In genomic region chr12:118183711-118184110, GRCh38 we compare ENCODE assay signal across 14 cellular contexts. TPM values are rescaled to one million over a fixed set of nuclear protein-coding genes. Genes with fewer than 3 reads are reported as not detected.
A peak's percentile ranks its signal among the peaks of the same experiment; 100 is the strongest.
DNase-seq lines count a peak whose midpoint lies in the region; ATAC-seq, FAIRE-seq and TF ChIP-seq lines count a peak whose summit lies in the region.
"Had no signal": no experiment of that assay in that cellular context is flagged by ENCODE, and none has a peak within 500 bp of the region (broad histone marks: within the 10 kb centered on the region; RNA-seq: fewer than 3 reads in every experiment).

No MANE protein-coding gene starts in this region.

- intact Hi-C loops in K562 (cut with micrococcal nuclease): loop anchor here (5.0 to 10.0 kb wide), 2 partner anchors 61 to 309 kb away; no protein-coding TSS in a partner anchor

- H3K4me3 ChIP-seq in AG10803 (ENCODE audit: low read length) (no peak overlapping the region), GM23248 (no peak overlapping the region), K562 (no peak overlapping the region)

- TF ChIP-seq POLR2A in K562 (conservative IDR thresholded peaks at IDR 0.05): no peak

- H3K4me1 ChIP-seq in GM23248 (ENCODE audit: insufficient read depth): peaks cover 32% of the 10 kb centered on the region
- peaks cover 0 to 12% of the 10 kb centered on the region in 2 experiments; a peak in 3 of 5 replicates for H3K4me1 ChIP-seq in K562 (replicated peaks in 1 of 2; ENCODE audit: control insufficient read depth in 2 of 2, insufficient read depth in 2 of 2, low read length in 2 of 2)

- POLR2A ChIA-PET in K562 (lab: Yijun Ruan, JAX): interaction anchor here (1.0 to 2.7 kb wide), 5 partner anchors 15 to 192 kb away, joined by 3 to 14 read pairs (median 5); partner anchors contain the start of gene SUDS3

- no peaks in the 10 kb centered on the region for H3K9me2 ChIP-seq in GM23248 (ENCODE audit: insufficient read depth)

- H2AFZ ChIP-seq in GM23248: no peak overlapping the region
- H2AFZ ChIP-seq in K562 (ENCODE audit: low read depth, low read length): no peak overlapping the region

- no peak for TF ChIP-seq EP300 in K562 (IDR thresholded peaks at IDR 0.05; ENCODE audit: low read length)

- H4K20me1 ChIP-seq in GM23248 (ENCODE audit: insufficient read depth): no peaks in the 10 kb centered on the region
- no peaks in the 10 kb centered on the region for H4K20me1 ChIP-seq in K562 (replicated peaks; ENCODE audit: control insufficient read depth, insufficient read depth, low read length)

- no peak for FAIRE-seq in K562 (lab: Jason Lieb, UNC)

- H3K4me2 ChIP-seq in GM23248 (ENCODE audit: unreplicated experiment) (no peak overlapping the region), K562 (ENCODE audit: insufficient read depth, low read length) (no peak overlapping the region)

- H3K27ac ChIP-seq in GM23248 (no peak overlapping the region), K562 (ENCODE audit: extremely low read depth, low read depth, low read length) (no peak overlapping the region)

- TF ChIP-seq CTCF in AG10803 (conservative IDR thresholded peaks at IDR 0.05; ENCODE audit: low read length): no peak
- no peak for TF ChIP-seq CTCF in K562 (IDR thresholded peaks at IDR 0.05 in 2 of 3, conservative IDR thresholded peaks at IDR 0.05 in 1 of 3; ENCODE audit: insufficient read depth in 2 of 3, low read depth in 1 of 3, low read length in 3 of 3)

- CTCF ChIA-PET in K562 (lab: Yijun Ruan, JAX; ENCODE audit: low intra/inter-chr PET ratio): interaction anchor here (3.5 kb wide), 1 partner anchor 193 kb away, joined by 62 read pairs; the partner anchor contains the start of gene SUDS3

- H3K27me3 ChIP-seq in GM23248 (replicated peaks; ENCODE audit: insufficient read depth) (no peaks in the 10 kb centered on the region), K562 (ENCODE audit: control insufficient read depth in 2 of 2, insufficient read depth in 2 of 2, low read length in 2 of 2) (no peaks in the 10 kb centered on the region)

- no peaks in the 10 kb centered on the region for H3K9me3 ChIP-seq in GM23248 (ENCODE audit: low read depth)
- no peaks in the 10 kb centered on the region for H3K9me3 ChIP-seq in K562 (replicated peaks; ENCODE audit: control insufficient read depth, insufficient read depth, low read depth, low read length)

- no TSS peak for BruUV-seq in K562 (replicated peaks; lab: Mats Ljungman, UMichigan)

- ATAC-seq in K562: no peak
- no peak for ATAC-seq in HG02588 (IDR thresholded peaks at IDR 0.05; ENCODE audit: unreplicated experiment)
- ATAC-seq: activated CD4-positive, CD25-positive, alpha-beta regulatory T cell treated with anti-CD3 and anti-CD28 coated beads, Interleukin-2, amount 50 U/mL, for 24 hours had no signal

- DNase-seq in AG10803 (ENCODE audit: low read depth) (peak; percentile 16), GM23248 (peak; percentile 36), K562 (ENCODE audit: extremely low read depth in 1 of 4, low spot score in 3 of 4) (no peak), lung microvascular endothelial cell (ENCODE audit: low read depth in 2 of 2) (peak; percentile 43 to 82), iPS-NIHi7 (ENCODE audit: extremely low spot score) (no peak), OCI-M2 (lab: John Stamatoyannopoulos, UW; ENCODE audit: unreplicated experiment) (no peak)
- DNase-seq in stimulated activated naive CD4-positive, alpha-beta T cell treated with Interleukin-2 at 50 U/mL for 16 hours (lab: John Stamatoyannopoulos, UW): no peak
- DNase-seq: activated naive CD4-positive, alpha-beta T cell; AML-193; anterior cingulate cortex; glutamatergic neuron; NCI-H82 had no signal

- in situ Hi-C loops in GM23248 (cut with MboI) (no loop called here), K562 (cut with MboI) (loop anchor here (25.0 kb wide), 1 partner anchor 179 kb away; the partner anchor contains the start of gene TAOK3)

- no peak for TF ChIP-seq RAD21 in K562 (CRISPR knock-in tag; conservative IDR thresholded peaks at IDR 0.05 in 1 of 2, IDR thresholded peaks at IDR 0.05 in 1 of 2)

- H3K36me3 ChIP-seq in GM23248 (ENCODE audit: low read depth) (no peaks in the 10 kb centered on the region), K562 (ENCODE audit: control insufficient read depth, insufficient read depth, low read length) (peaks cover 38% of the 10 kb centered on the region; the same call in 2 of the 3 replicates)

- peaks cover 56% of the 10 kb centered on the region for H3K79me2 ChIP-seq in GM23248 (ENCODE audit: insufficient read depth)
- no peaks in the 10 kb centered on the region for H3K79me2 ChIP-seq in K562 (ENCODE audit: control insufficient read depth, insufficient read depth, low read length)

- peaks cover 14% of the 10 kb centered on the region for H3F3A ChIP-seq in GM23248 (ENCODE audit: insufficient read depth)

- H3K9ac ChIP-seq in GM23248 (no peak overlapping the region), K562 (ENCODE audit: insufficient read depth in 1 of 2, low read depth in 2 of 2, low read length in 2 of 2) (no peak overlapping the region)

- no peaks in the 10 kb centered on the region for H3K9me1 ChIP-seq in K562 (ENCODE audit: control insufficient read depth, insufficient read depth, low read length)

TF ChIP-seq in K562, 482 proteins besides CTCF, POLR2A, EP300 and RAD21:
- TF ChIP-seq NFIC (IDR thresholded peaks at IDR 0.05): peak; percentile 63
- no peak for TF ChIP-seq EWSR1 (IDR thresholded peaks at IDR 0.05; ENCODE audit: borderline replicate concordance, low read depth, partially characterized antibody)

RNA-seq across cellular contexts. Expression of gene PEBP1, which starts 47.8 kb away (rescaled TPM):
- 217 and 267 TPM in 2 replicates for total RNA-seq in GM23248 (2014; rRNA removed; shearing (Covaris generic))
- polyA plus RNA-seq in GM23248 (2016; fragmentation: Nextera tagmentation; extraction: Ambion mirVana) (345 and 350 TPM in 2 replicates), K562 (2011; rRNA removed) (112 and 145 TPM in 2 replicates), K562 (2014; fragmentation: Illumina TruSeq; extraction: Trizol) (206 and 207 TPM in 2 replicates), K562 (2014; fragmentation: Nextera tagmentation; extraction: Ambion mirVana) (100 to 1,000 TPM in 1 of 2 experiments, 10 to 100 TPM in 1; 77.3 to 113 TPM), K562 (2014; rRNA removed) (153 and 160 TPM in 2 replicates)
- total RNA-seq in K562 (2011; cell fraction: chromatin; rRNA removed; ENCODE audit: low replicate concordance): 8.8 and 16.1 TPM in 2 replicates
- 20.7 and 23.2 TPM in 2 replicates for total RNA-seq in K562 (2011; cell fraction: nucleolus; rRNA removed)
- total RNA-seq in K562 (2011; cell fraction: nucleoplasm; rRNA removed): 17.1 and 23.0 TPM in 2 replicates
- total RNA-seq in K562 (2014; rRNA removed) (203 and 259 TPM in 2 replicates), K562 (2014; rRNA removed; fragmentation: Illumina TruSeq; extraction: Trizol) (141 and 146 TPM in 2 replicates), K562 (2015; rRNA removed; fragmentation: Illumina TruSeq; extraction: Trizol) (194 and 202 TPM in 2 replicates), K562 (2021) (183 and 186 TPM in 2 replicates), lung microvascular endothelial cell (146 and 161 TPM in 2 replicates)
- polyA plus RNA-seq in K562 (2011; cell fraction: cytosol; rRNA removed): 179 and 230 TPM in 2 replicates
- polyA plus RNA-seq in K562 (2011; cell fraction: nucleus; rRNA removed): 62.5 and 85.5 TPM in 2 replicates
- polyA plus RNA-seq in K562 (2012): 95.4 and 146 TPM in 2 replicates
- 67.6 and 77.2 TPM in 2 replicates for polyA minus RNA-seq in K562 (2011; rRNA and poly(A)+ RNA removed)
- polyA minus RNA-seq in K562 (2011; cell fraction: cytosol; rRNA and poly(A)+ RNA removed): 65.7 and 86.5 TPM in 2 replicates
- 8.2 and 15.0 TPM in 2 replicates for polyA minus RNA-seq in K562 (2011; cell fraction: nucleus; rRNA and poly(A)+ RNA removed)

Comparison
In these comparisons a context has a peak if more than half of its experiments do, and no peak if none do; other contexts are left out.
1. DNase-seq: peak in AG10803 (single experiment), GM23248 (single experiment) and lung microvascular endothelial cell (2 of 2); none in K562 (0 of 4), iPS-NIHi7 (single experiment), stimulated activated naive CD4-positive, alpha-beta T cell treated with Interleukin-2 at 50 U/mL for 16 hours (single experiment) and OCI-M2 (single experiment).